Comparison of ENCODE assay signal across 16 cellular contexts in genomic region chr6:166902211-166902755, GRCh38. TPM values are rescaled to one million over a fixed set of nuclear protein-coding genes. Genes with fewer than 3 reads are reported as not detected.
A peak's percentile ranks its signal among the peaks of the same experiment; 100 is the strongest.
DNase-seq lines count a peak whose midpoint lies in the region; ATAC-seq and TF ChIP-seq lines count a peak whose summit lies in the region.
"Had no signal": no experiment of that assay in that cellular context is flagged by ENCODE, and none has a peak within 500 bp of the region (broad histone marks: within the 10 kb centered on the region; RNA-seq: fewer than 3 reads in every experiment).

No MANE protein-coding gene starts in this region.

- no peaks in the 10 kb centered on the region for H3K36me3 ChIP-seq in Caco-2 (ENCODE audit: control insufficient read depth, insufficient read depth, low read length)
- H3K36me3 ChIP-seq in tibial artery = no peaks in the 10 kb centered on the region

- H3K27me3 ChIP-seq in Caco-2 (replicated peaks; ENCODE audit: control insufficient read depth, insufficient read depth, low read length) = no peaks in the 10 kb centered on the region
- H3K27me3 ChIP-seq in CD4-positive, alpha-beta T cell (ENCODE audit: control insufficient read depth, insufficient read depth, low read length) = no peaks in the 10 kb centered on the region
- peaks cover 0 to 5% of the 10 kb centered on the region in 2 donors for H3K27me3 ChIP-seq in tibial artery

- DNase-seq in Caco-2 (no peak), Calu3 (no peak), WTC11 (ENCODE audit: low spot score) (no peak), nephron progenitor cell (no peak), T-helper 2 cell (no peak), left ventricle myocardium superior (no peak), tibial artery (no peak)
- no peak for DNase-seq in CD4-positive, alpha-beta T cell
- DNase-seq: CD8-positive, alpha-beta memory T cell; DMS 273 treated with DMSO at 0.1 percent for 48 hours; HCEC 1CT; HFFc6 had no signal

- POLR2A ChIA-PET in Caco-2 (lab: Charles Lee) (no interaction called here), WTC11 (lab: Charles Lee) (no interaction called here)
- POLR2A ChIA-PET in CD4-positive, alpha-beta T cell (lab: Charles Lee) = no interaction called here

- H3K9me3 ChIP-seq in Caco-2 (no peaks in the 10 kb centered on the region), tibial artery (no peaks in the 10 kb centered on the region)
- H3K9me3 ChIP-seq in CD4-positive, alpha-beta T cell (ENCODE audit: control insufficient read depth, low read length) = no peaks in the 10 kb centered on the region
- H3K9me3 ChIP-seq: A549 had no signal

- intact Hi-C loops in Caco-2 (cut with micrococcal nuclease; ENCODE audit: unreplicated experiment) (no loop called here), Calu3 (cut with micrococcal nuclease; ENCODE audit: unreplicated experiment) (no loop called here), left ventricle myocardium superior (cut with micrococcal nuclease) (no loop called here), tibial artery (cut with DNase I; ENCODE audit: low total_unique reads) (no loop called here)
- intact Hi-C loops in CD4-positive, alpha-beta T cell (cut with DNase I, micrococcal nuclease) = no loop called here

- H3K4me3 Mint-ChIP-seq in Caco-2 (ENCODE audit: unreplicated experiment) (no peak overlapping the region), Calu3 (ENCODE audit: low read depth, unreplicated experiment) (no peak overlapping the region), WTC11 (no peak overlapping the region), nephron progenitor cell (no peak overlapping the region)
- no peak overlapping the region for H3K4me3 Mint-ChIP-seq in CD4-positive, alpha-beta T cell
- H3K4me3 Mint-ChIP-seq: CD14-positive monocyte; CD8-positive, alpha-beta memory T cell; HFFc6 had no signal

- CTCF ChIA-PET in Caco-2 (lab: Charles Lee) (no interaction called here), Calu3 (lab: Charles Lee) (no interaction called here), WTC11 (lab: Charles Lee) (interaction anchor here (0.6 kb wide), 1 partner anchor 187 kb away, joined by 3 read pairs; no protein-coding TSS in a partner anchor)
- CTCF ChIA-PET in CD4-positive, alpha-beta T cell (lab: Charles Lee) = no interaction called here

- H3K4me3 ChIP-seq in Caco-2 (ENCODE audit: low read depth, low read length) (no peak overlapping the region), tibial artery (no peak overlapping the region)
- H3K4me3 ChIP-seq: A549 had no signal

- peaks cover 37% of the 10 kb centered on the region for H3K9me3 Mint-ChIP-seq in Caco-2 (ENCODE audit: unreplicated experiment)
- peaks cover 4% of the 10 kb centered on the region for H3K9me3 Mint-ChIP-seq in Calu3 (ENCODE audit: low read depth, unreplicated experiment)
- 0 out of 2 replicates have a peak, but pooled peaks cover 3% of the 10 kb centered on the region for H3K9me3 Mint-ChIP-seq in WTC11
- H3K9me3 Mint-ChIP-seq in nephron progenitor cell = peaks cover 39% of the 10 kb centered on the region
- H3K9me3 Mint-ChIP-seq in CD4-positive, alpha-beta T cell = no peaks in the 10 kb centered on the region

- ATAC-seq in WTC11 = no peak
- no peak for ATAC-seq in left ventricle myocardium superior
- no peak for ATAC-seq in CD4-positive, alpha-beta T cell (ENCODE audit: poor library complexity)

- H3K4me1 ChIP-seq in Caco-2 (no peaks in the 10 kb centered on the region), tibial artery (peaks cover 0 to 9% (median 5%) of the 10 kb centered on the region in 4 donors)
- H3K4me1 ChIP-seq: A549 had no signal

- no peaks in the 10 kb centered on the region for H3K36me3 Mint-ChIP-seq in Caco-2 (ENCODE audit: insufficient read depth, unreplicated experiment)
- H3K36me3 Mint-ChIP-seq in Calu3 (ENCODE audit: insufficient read depth, unreplicated experiment) = no peaks in the 10 kb centered on the region
- H3K36me3 Mint-ChIP-seq in WTC11 = no peaks in the 10 kb centered on the region
- H3K36me3 Mint-ChIP-seq in nephron progenitor cell (ENCODE audit: low read depth) = peaks cover 29% of the 10 kb centered on the region
- no peaks in the 10 kb centered on the region for H3K36me3 Mint-ChIP-seq in CD4-positive, alpha-beta T cell (ENCODE audit: low read depth)
- H3K36me3 Mint-ChIP-seq: IgD-negative memory B cell had no signal

- no peak overlapping the region for H3K27ac ChIP-seq in CD4-positive, alpha-beta T cell (ENCODE audit: low read depth, low read length)
- no peak overlapping the region for H3K27ac ChIP-seq in tibial artery
- H3K27ac ChIP-seq: A549, KMS-11 had no signal

- H3K27ac Mint-ChIP-seq in Caco-2 (ENCODE audit: unreplicated experiment) (peak overlapping the region; percentile 27), Calu3 (ENCODE audit: unreplicated experiment) (peak overlapping the region; percentile 11), WTC11 (peak overlapping the region; percentile 10; the same call in 1 of the 2 replicates), nephron progenitor cell (peak overlapping the region; percentile 96)
- no peak overlapping the region for H3K27ac Mint-ChIP-seq in CD4-positive, alpha-beta T cell
- H3K27ac Mint-ChIP-seq: HFFc6, IgD-negative memory B cell had no signal

- H3K27me3 Mint-ChIP-seq in Caco-2 (ENCODE audit: insufficient read depth, unreplicated experiment) (peaks cover 31% of the 10 kb centered on the region), Calu3 (ENCODE audit: unreplicated experiment) (peaks cover 34% of the 10 kb centered on the region), WTC11 (ENCODE audit: low read depth) (no peaks in the 10 kb centered on the region), nephron progenitor cell (ENCODE audit: low read depth, poor library complexity) (peaks cover 29% of the 10 kb centered on the region)
- no peaks in the 10 kb centered on the region for H3K27me3 Mint-ChIP-seq in CD4-positive, alpha-beta T cell
- H3K27me3 Mint-ChIP-seq: CD8-positive, alpha-beta memory T cell; IgD-negative memory B cell had no signal

- TF ChIP-seq CTCF in Caco-2 (IDR thresholded peaks at IDR 0.05; ENCODE audit: insufficient read depth in 1 of 2, low read depth in 1 of 2, low read length in 1 of 2, severe bottlenecking in 1 of 2, unreplicated experiment in 1 of 2) (no peak), Calu3 (IDR thresholded peaks at IDR 0.05; ENCODE audit: unreplicated experiment) (no peak), WTC11 (IDR thresholded peaks at IDR 0.05) (no peak), nephron progenitor cell (IDR thresholded peaks at IDR 0.05) (no peak), tibial artery (IDR thresholded peaks at IDR 0.05) (no peak)
- no peak for TF ChIP-seq CTCF in CD4-positive, alpha-beta T cell (IDR thresholded peaks at IDR 0.05)

- H3K4me1 Mint-ChIP-seq in Caco-2 (ENCODE audit: low read depth, unreplicated experiment) (no peaks in the 10 kb centered on the region), Calu3 (ENCODE audit: low read depth, unreplicated experiment) (no peaks in the 10 kb centered on the region), WTC11 (peaks cover 15% of the 10 kb centered on the region), nephron progenitor cell (peaks cover 58% of the 10 kb centered on the region)
- H3K4me1 Mint-ChIP-seq in CD4-positive, alpha-beta T cell (ENCODE audit: low read depth) = peaks cover 5% of the 10 kb centered on the region

- BruUV-seq in Caco-2 (replicated peaks; lab: Mats Ljungman, UMichigan) (no TSS peak), Calu3 (replicated peaks; lab: Mats Ljungman, UMichigan) (no TSS peak)

TF ChIP-seq in WTC11, 78 proteins besides CTCF, POLR2A, EP300 and RAD21:
- TF ChIP-seq MYBL2 (CRISPR knock-in tag; IDR thresholded peaks at IDR 0.05) = no peak
- TF ChIP-seq SOX15 (CRISPR knock-in tag; IDR thresholded peaks at IDR 0.05) = no peak
- no peak for TF ChIP-seq MXD4 (CRISPR knock-in tag; IDR thresholded peaks at IDR 0.05; ENCODE audit: borderline replicate concordance)
- TF ChIP-seq ATF3 (CRISPR knock-in tag; conservative IDR thresholded peaks at IDR 0.05) = no peak
- no peak for TF ChIP-seq PREB (CRISPR knock-in tag; IDR thresholded peaks at IDR 0.05; ENCODE audit: borderline replicate concordance)
TF ChIP-seq in WTC11: peak in this region for 0.

RNA-seq across cellular contexts. Expression of gene RNASET2, which starts 54.1 kb away (rescaled TPM):
- total RNA-seq in Caco-2 (2022) = 45.5 and 59.1 TPM in 2 replicates
- 65.2 and 70.2 TPM in 2 replicates for total RNA-seq in Calu3 (2022)
- total RNA-seq in WTC11 (2021) = 35.6 to 44.3 TPM (median 41.9 TPM) in 3 replicates
- 13.0 TPM for total RNA-seq in left ventricle myocardium superior
- total RNA-seq in CD4-positive, alpha-beta T cell = 100 to 1,000 TPM; 164 to 165 TPM
